In genomic region chr22:50469377-50470305, GRCh38 we compare ENCODE assay signal across 8 cellular contexts.
DNase-seq lines count a peak whose midpoint lies in the region; ATAC-seq lines count a peak whose summit lies in the region.

No MANE protein-coding gene starts in this region.

- peak; percentile 40 for ATAC-seq in HG03045 (IDR thresholded peaks at IDR 0.05; ENCODE audit: unreplicated experiment)
- ATAC-seq in GM21528 (IDR thresholded peaks at IDR 0.05; ENCODE audit: low FRiP score, unreplicated experiment): no peak

- peak; percentile 59 for DNase-seq in NCI-H2081 (lab: John Stamatoyannopoulos, UW)
- no peak for DNase-seq in NCI-H2081 treated with DMSO at 0.1 percent for 48 hours (lab: John Stamatoyannopoulos, UW)
- peak; percentile 79 to 97 for DNase-seq in NCI-H524 (lab: John Stamatoyannopoulos, UW)
- peak; percentile 96 for DNase-seq in activated CD8-positive, alpha-beta memory T cell treated with anti-CD3 and anti-CD28 coated beads for 24 hours
- DNase-seq in epithelial cell of prostate (ENCODE audit: low read depth, low spot score): peak; percentile 37
- DNase-seq in stimulated activated CD4-positive, alpha-beta T cell treated with anti-CD3 and anti-CD28 coated beads, Interleukin-15, amount 100 ng/mL, for 24 hours: peak; percentile 97

- H3K27ac ChIP-seq in epithelial cell of prostate: peak overlapping the region; percentile 47
